Comparison of ENCODE assay signal across 1 cellular context in genomic region chr6:150145427-150145826, GRCh38.
TF ChIP-seq lines count a peak whose summit lies in the region.

No MANE protein-coding gene starts in this region.

TF ChIP-seq in HCT116, 20 proteins besides CTCF, POLR2A, EP300 and RAD21 (continued from another document):
- TF ChIP-seq CBX3 (IDR thresholded peaks at IDR 0.05; ENCODE audit: low read depth) = no peak
- TF ChIP-seq SRF (IDR thresholded peaks at IDR 0.05; ENCODE audit: low read depth) = no peak
- no peak for TF ChIP-seq REST (IDR thresholded peaks at IDR 0.05; ENCODE audit: low read depth)
- TF ChIP-seq EGR1 (IDR thresholded peaks at IDR 0.05; ENCODE audit: low read depth) = no peak
